In the genomic region with DNA sequence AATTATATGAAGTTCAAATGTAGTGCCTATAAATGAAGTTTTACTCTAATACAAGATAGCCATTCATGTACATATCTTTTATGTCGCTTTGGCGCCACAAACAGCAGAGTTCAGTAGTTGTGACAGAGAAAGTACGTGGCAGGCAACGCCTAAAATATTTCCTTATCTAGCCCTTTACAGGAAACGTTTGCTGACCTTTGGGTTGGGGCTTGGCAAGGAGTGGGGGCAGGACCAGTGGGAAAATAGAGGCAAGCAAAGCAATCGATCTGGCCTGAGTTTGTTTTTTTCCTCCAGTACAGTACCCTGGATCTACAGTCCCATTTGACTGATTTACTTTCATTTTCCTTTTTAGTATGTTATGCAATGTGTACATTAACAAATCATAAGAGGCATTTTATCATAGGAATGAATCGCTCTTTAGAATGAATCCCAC, we compare ENCODE assay signal across 8 cellular contexts. TPM values are rescaled to one million over a fixed set of nuclear protein-coding genes. Genes with fewer than 3 reads are reported as not detected.
DNase-seq lines count a peak whose midpoint lies in the region; ATAC-seq, FAIRE-seq and TF ChIP-seq lines count a peak whose summit lies in the region.

No MANE protein-coding gene starts in this region.

- H3K4me1 ChIP-seq in GM12878 (ENCODE audit: control insufficient read depth, insufficient read depth, low read length) = no peaks in the 10 kb centered on the region
- H3K4me1 ChIP-seq in mononuclear cell (ENCODE audit: insufficient read depth, low read length) = peaks cover 5% of the 10 kb centered on the region
- H3K4me1 ChIP-seq in SJCRH30 = no peaks in the 10 kb centered on the region

- H3K79me2 ChIP-seq in GM12878 (ENCODE audit: control insufficient read depth, insufficient read depth, low read length) = no peaks in the 10 kb centered on the region

- H3K4me3 ChIP-seq in GM12878 (peak overlapping the region; percentile 54), mononuclear cell (ENCODE audit: low read length) (peak overlapping the region; percentile 61), SJCRH30 (no peak overlapping the region)

- no peaks in the 10 kb centered on the region for H4K20me1 ChIP-seq in GM12878 (ENCODE audit: control insufficient read depth, insufficient read depth)

- H3K36me3 ChIP-seq in GM12878 (ENCODE audit: control insufficient read depth in 2 of 2, insufficient read depth in 2 of 2, low read length in 1 of 2) (no peaks in the 10 kb centered on the region), SJCRH30 (no peaks in the 10 kb centered on the region)

- peak overlapping the region; percentile 24; the same call in 1 of the 2 replicates for H3K9ac ChIP-seq in GM12878 (ENCODE audit: control insufficient read depth, insufficient read depth, low read length)

- H2AFZ ChIP-seq in GM12878 (ENCODE audit: control insufficient read depth, low read depth, low read length) = peak overlapping the region; percentile 54

- POLR2A ChIA-PET in GM12878 (lab: Charles Lee) = no interaction called here

- CTCF ChIA-PET in GM12878 (lab: Yijun Ruan, JAX) = interaction anchor here (0.7 kb wide), 1 partner anchor 8 kb away, joined by 3 read pairs; no protein-coding TSS in a partner anchor

- WGBS in GM12878 (ENCODE audit: insufficient coverage, insufficient replicate concordance, low lambda C conversion rate, missing lambda C conversion rate) = 14% methylated on average over 7 of the region's 7 CpGs

- H3K27ac ChIP-seq in GM12878 (ENCODE audit: control insufficient read depth, insufficient read depth) (peak overlapping the region; percentile 5; the same call in 1 of the 2 replicates), SJCRH30 (no peak overlapping the region)

- peak overlapping the region; percentile 73 for H3K4me2 ChIP-seq in GM12878 (ENCODE audit: control insufficient read depth, insufficient read depth)

- BruUV-seq in GM12878 (replicated peaks; lab: Mats Ljungman, UMichigan) = no TSS peak

- intact Hi-C loops in GM12878 (cut with micrococcal nuclease; ENCODE audit: unreplicated experiment) = no loop called here

- TF ChIP-seq POLR2A in GM12878 (IDR thresholded peaks at IDR 0.05; ENCODE audit: low read depth, low read length) = no peak

- TF ChIP-seq CTCF in GM12878 (IDR thresholded peaks at IDR 0.05 in 2 of 3, conservative IDR thresholded peaks at IDR 0.05 in 1 of 3; ENCODE audit: control insufficient read depth in 2 of 3, extremely low read depth in 1 of 3, insufficient read depth in 1 of 3, low read depth in 3 of 3, low read length in 3 of 3) (no peak), D721Med (IDR thresholded peaks at IDR 0.05; ENCODE audit: insufficient read depth, missing control alignments) (no peak)

- RAD21 ChIA-PET in GM12878 (lab: Charles Lee; ENCODE audit: unreplicated experiment) = no interaction called here

- ATAC-seq in HG02759 (IDR thresholded peaks at IDR 0.05; ENCODE audit: unreplicated experiment) = peak; percentile 72
- peak; percentile 90 for ATAC-seq in GM12878

- no peak for TF ChIP-seq RAD21 in GM12878 (IDR thresholded peaks at IDR 0.05; ENCODE audit: insufficient read depth, low read depth, low read length)

- FAIRE-seq in GM12878 (lab: Jason Lieb, UNC) = peak; percentile 13
- FAIRE-seq in D721Med (lab: Jason Lieb, UNC) = no peak

- in situ Hi-C loops in GM12878 (cut with MboI) = no loop called here

- H3K27me3 ChIP-seq in GM12878 (replicated peaks in 1 of 2; ENCODE audit: control insufficient read depth in 2 of 2, insufficient read depth in 2 of 2, low read length in 1 of 2) (no peaks in the 10 kb centered on the region), mononuclear cell (ENCODE audit: insufficient read depth, low read length) (no peaks in the 10 kb centered on the region), SJCRH30 (no peaks in the 10 kb centered on the region)

- H3K9me3 ChIP-seq in GM12878 (replicated peaks; ENCODE audit: control insufficient read depth, insufficient read depth, low read length) (no peaks in the 10 kb centered on the region), mononuclear cell (ENCODE audit: low read depth, low read length) (no peaks in the 10 kb centered on the region), SJCRH30 (replicated peaks) (no peaks in the 10 kb centered on the region)

- DNase-seq in SIG-M5 treated with dmso at 0.1 percent for 504 hours (lab: John Stamatoyannopoulos, UW; ENCODE audit: unreplicated experiment) (peak; percentile 19), SIG-M5 (lab: John Stamatoyannopoulos, UW) (no peak), NCI-H460 (ENCODE audit: extremely low read depth, low read depth) (peak; percentile 89), GM12878 (ENCODE audit: low read depth, low spot score) (peak; percentile 8), SJCRH30 (no peak), D721Med (ENCODE audit: insufficient read length, low spot score) (no peak)

- SMC1A ChIA-PET in GM12878 (lab: Charles Lee; ENCODE audit: uncharacterized antibody, unreplicated experiment) = interaction anchor here (0.9 kb wide), 1 partner anchor 12 kb away, joined by 3 read pairs; no protein-coding TSS in a partner anchor

- TF ChIP-seq EP300 in GM12878 (IDR thresholded peaks at IDR 0.05; ENCODE audit: borderline replicate concordance in 1 of 2, control insufficient read depth in 1 of 2, low read depth in 2 of 2, low read length in 2 of 2) = no peak

TF ChIP-seq in GM12878, 131 proteins besides CTCF, POLR2A, EP300 and RAD21:
- peak; percentile 47; the same call in 1 of the 2 replicates for TF ChIP-seq JUNB (IDR thresholded peaks at IDR 0.05)
- no peak for TF ChIP-seq ZNF622 (IDR thresholded peaks at IDR 0.05)

RNA-seq across cellular contexts. Expression of a gene that starts 13.1 kb away (rescaled TPM):
- total RNA-seq in NCI-H460 (2014; rRNA removed; shearing (Covaris generic)) = 55.6 and 64.8 TPM in 2 replicates
- polyA plus RNA-seq in NCI-H460 (2014; cell fraction: nucleus; rRNA removed) = 33.1 and 39.1 TPM in 2 replicates
- 0.10 TPM in 1 of 2 replicates, not detected in the other for total RNA-seq in GM12878 (2013; cell fraction: nucleolus; rRNA removed)
- total RNA-seq in GM12878 (2014; rRNA removed) (not detected in 2 replicates), GM12878 (2014; rRNA removed; fragmentation: Illumina TruSeq; extraction: Trizol) (not detected in 2 replicates), GM12878 (2021) (not detected in 2 replicates), mononuclear cell (not detected)
- not detected for polyA plus RNA-seq in GM12878 (2011; ENCODE audit: low read depth)
- polyA plus RNA-seq in GM12878 (2011; rRNA removed) (0.04 TPM in 2 replicates), GM12878 (2014; fragmentation: Illumina TruSeq; extraction: Trizol) (not detected in 2 replicates), GM12878 (2014; fragmentation: Nextera tagmentation; extraction: Ambion mirVana) (not detected), GM12878 (2014; rRNA removed) (not detected in 2 replicates), GM12878 (2016; fragmentation: Nextera tagmentation; extraction: Ambion mirVana) (not detected)
- not detected in 2 replicates for polyA plus RNA-seq in GM12878 (2011; cell fraction: cytosol; rRNA removed)
- 0.03 TPM in 1 of 2 replicates, not detected in the other for polyA plus RNA-seq in GM12878 (2011; cell fraction: nucleus; rRNA removed)
- polyA plus RNA-seq in GM12878 (2012) = 0.03 TPM in 1 of 2 replicates, not detected in the other
- not detected in 2 replicates for polyA minus RNA-seq in GM12878 (2011; rRNA and poly(A)+ RNA removed)
- polyA minus RNA-seq in GM12878 (2011; cell fraction: cytosol; rRNA and poly(A)+ RNA removed) = not detected in 2 replicates
- polyA minus RNA-seq in GM12878 (2011; cell fraction: nucleus; rRNA and poly(A)+ RNA removed) = not detected in 2 replicates
- total RNA-seq in SJCRH30 (2014; rRNA removed; shearing (Covaris generic)) = 0.36 TPM in 1 of 2 replicates, not detected in the other

Comparison
In these comparisons a context has a peak if more than half of its experiments do, and no peak if none do; other contexts are left out.
1. DNase-seq: peak in SIG-M5 treated with dmso at 0.1 percent for 504 hours (single experiment), NCI-H460 (single experiment) and GM12878 (single experiment); none in SIG-M5 (single experiment), SJCRH30 (0 of 2) and D721Med (single experiment).
2. RNA of a gene that starts 13.1 kb away (total RNA-seq): 55.6 to 64.8 TPM in NCI-H460; 0.36 TPM in SJCRH30, 0.10 TPM in GM12878 and not detected in mononuclear cell (single experiment); every median in the first group is over 10 times any median in the second.